In the genomic region with DNA sequence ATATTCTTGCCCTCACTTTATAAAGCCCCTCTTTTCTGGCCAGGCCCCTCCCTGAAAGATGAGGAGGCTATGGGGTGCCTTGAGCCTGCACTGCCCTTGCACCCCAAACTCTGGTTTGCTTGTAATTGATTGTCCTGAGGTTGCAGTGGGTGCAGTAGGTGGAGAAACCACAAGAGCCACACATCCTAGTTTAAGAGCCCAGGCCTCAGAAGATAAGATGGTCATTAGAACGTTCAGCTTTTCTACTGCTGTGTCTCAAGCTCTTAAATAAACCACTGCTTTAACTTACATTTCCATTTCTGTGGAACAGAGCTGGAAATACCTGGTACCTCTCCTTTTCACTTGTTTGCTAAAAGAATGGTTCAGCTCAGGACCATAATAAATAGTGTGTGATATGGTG, we compare ENCODE assay signal across 38 cellular contexts. TPM values are rescaled to one million over a fixed set of nuclear protein-coding genes. Genes with fewer than 3 reads are reported as not detected.
"Had no signal": no experiment of that assay in that cellular context is flagged by ENCODE, and none has a peak within 500 bp of the region (broad histone marks: within the 10 kb centered on the region; RNA-seq: fewer than 3 reads in every experiment).

No MANE protein-coding gene starts in this region.

- H3K4me1 ChIP-seq: body of pancreas, esophagus squamous epithelium, gastroesophageal sphincter, heart right ventricle had no signal

- H3K27me3 ChIP-seq: body of pancreas had no signal

- H3K4me3 ChIP-seq: body of pancreas, esophagus squamous epithelium, gastroesophageal sphincter, heart right ventricle had no signal

- H3K36me3 ChIP-seq: esophagus squamous epithelium, gastroesophageal sphincter, heart right ventricle had no signal

- ATAC-seq: activated T-cell treated with anti-CD3 and anti-CD28 coated beads, Interleukin-2, amount 50 U/mL, for 72 hours; activated T-helper 17 cell treated with anti-CD3 and anti-CD28 coated beads, Interleukin-2, amount 50 U/mL, for 72 hours; body of pancreas; effector memory CD8-positive, alpha-beta T cell; gastroesophageal sphincter; heart right ventricle; T-helper 17 cell; WTC11 had no signal

- H3K4me1 Mint-ChIP-seq: activated CD4-positive, alpha-beta memory T cell treated with anti-CD3 and anti-CD28 coated beads, Interleukin-2, amount 10 ng/mL, durations not matched to agents 7 days and 5 days; activated CD4-positive, alpha-beta T cell treated with anti-CD3 and anti-CD28 coated beads, Interleukin-2, amount 10 ng/mL, durations not matched to agents 7 days and 5 days; activated T-helper 17 cell treated with anti-CD3 and anti-CD28 coated beads, Interleukin-2, amount 50 U/mL, for 72 hours; T-helper 17 cell had no signal

- H3K9me3 ChIP-seq: body of pancreas, esophagus squamous epithelium, heart right ventricle had no signal

- H3K36me3 Mint-ChIP-seq: activated naive CD8-positive, alpha-beta T cell had no signal

- H3K27ac Mint-ChIP-seq: activated CD4-positive, alpha-beta memory T cell treated with anti-CD3 and anti-CD28 coated beads, Interleukin-2, amount 10 ng/mL, durations not matched to agents 7 days and 5 days; activated CD4-positive, alpha-beta T cell treated with anti-CD3 and anti-CD28 coated beads, Interleukin-2, amount 10 ng/mL, durations not matched to agents 7 days and 5 days; activated naive CD8-positive, alpha-beta T cell; activated T-cell treated with anti-CD3 and anti-CD28 coated beads, Interleukin-2, amount 50 U/mL, for 24 hours; activated T-cell treated with anti-CD3 and anti-CD28 coated beads, Interleukin-2, amount 50 U/mL, for 72 hours; activated T-helper 17 cell treated with anti-CD3 and anti-CD28 coated beads, Interleukin-2, amount 50 U/mL, for 72 hours; effector memory CD8-positive, alpha-beta T cell; T-helper 17 cell; T-helper 2 cell treated with Interferon-gamma antibody and Interleukin-4, amounts not matched to agents 5 μg/mL and 100 μg/mL, for 36 hours; WTC11 had no signal

- H3K9me3 Mint-ChIP-seq: activated CD4-positive, alpha-beta memory T cell treated with anti-CD3 and anti-CD28 coated beads, Interleukin-2, amount 10 ng/mL, durations not matched to agents 7 days and 5 days; activated CD4-positive, alpha-beta T cell treated with anti-CD3 and anti-CD28 coated beads, Interleukin-2, amount 10 ng/mL, durations not matched to agents 7 days and 5 days; activated T-cell treated with anti-CD3 and anti-CD28 coated beads, Interleukin-2, amount 50 U/mL, for 24 hours; activated T-cell treated with anti-CD3 and anti-CD28 coated beads, Interleukin-2, amount 50 U/mL, for 72 hours; activated T-helper 17 cell treated with anti-CD3 and anti-CD28 coated beads, Interleukin-2, amount 50 U/mL, for 72 hours; effector memory CD8-positive, alpha-beta T cell; T-helper 2 cell treated with Interferon-gamma antibody and Interleukin-4, amounts not matched to agents 5 μg/mL and 100 μg/mL, for 36 hours had no signal

- H3K27me3 Mint-ChIP-seq: activated CD4-positive, alpha-beta T cell treated with anti-CD3 and anti-CD28 coated beads, Interleukin-2, amount 10 ng/mL, durations not matched to agents 7 days and 5 days had no signal

- H3K27ac ChIP-seq: body of pancreas, epithelial cell of prostate, esophagus squamous epithelium, gastroesophageal sphincter, heart right ventricle, VCaP had no signal

- FAIRE-seq: colon, endometrium, endothelial cell of umbilical vein had no signal

- DNase-seq: activated CD4-positive, alpha-beta memory T cell treated with anti-CD3 and anti-CD28 coated beads, Interleukin-2, amount 10 ng/mL, durations not matched to agents 7 days and 5 days; activated CD4-positive, alpha-beta T cell treated with anti-CD3 and anti-CD28 coated beads for 1 hour; activated CD4-positive, alpha-beta T cell treated with anti-CD3 and anti-CD28 coated beads for 4 hours; activated CD4-positive, alpha-beta T cell treated with anti-CD3 and anti-CD28 coated beads, Interleukin-2, amount 10 ng/mL, durations not matched to agents 7 days and 5 days; activated CD4-positive, alpha-beta T cell treated with anti-CD3 and anti-CD28 coated beads, Interleukin-2, amount 50 U/mL, for 4 hours; activated CD8-positive, alpha-beta memory T cell treated with anti-CD3 and anti-CD28 coated beads, Interleukin-2, amount 50 U/mL, for 48 hours; activated effector memory CD4-positive, alpha-beta T cell treated with Interleukin-2 at 50 U/mL for 16 hours; activated gamma-delta T cell treated with Interleukin-2 at 50 U/mL for 16 hours; activated naive CD4-positive, alpha-beta T cell treated with anti-CD3 and anti-CD28 coated beads, Interleukin-2, amount 50 U/mL, for 16 hours; activated naive CD4-positive, alpha-beta T cell treated with Interleukin-2 at 50 U/mL for 16 hours; activated T-cell treated with anti-CD3 and anti-CD28 coated beads for 4 hours; activated T-cell treated with anti-CD3 and anti-CD28 coated beads, Interleukin-2, amount 50 U/mL, for 24 hours; activated T-cell treated with anti-CD3 and anti-CD28 coated beads, Interleukin-2, amount 50 U/mL, for 72 hours; amniotic stem cell; anterior cingulate cortex; body of pancreas; caudate nucleus; cortex of kidney; dermis blood vessel endothelial cell; effector CD4-positive, alpha-beta T cell; effector memory CD8-positive, alpha-beta T cell; esophagus squamous epithelium; foreskin melanocyte; heart right ventricle; T-helper 1 cell; T-helper 17 cell; T1000 had no signal

- H3K4me3 Mint-ChIP-seq: activated CD4-positive, alpha-beta memory T cell treated with anti-CD3 and anti-CD28 coated beads, Interleukin-2, amount 10 ng/mL, durations not matched to agents 7 days and 5 days; activated CD4-positive, alpha-beta T cell treated with anti-CD3 and anti-CD28 coated beads, Interleukin-2, amount 10 ng/mL, durations not matched to agents 7 days and 5 days; activated naive CD8-positive, alpha-beta T cell; activated T-cell treated with anti-CD3 and anti-CD28 coated beads, Interleukin-2, amount 50 U/mL, for 24 hours; activated T-cell treated with anti-CD3 and anti-CD28 coated beads, Interleukin-2, amount 50 U/mL, for 72 hours; activated T-helper 17 cell treated with anti-CD3 and anti-CD28 coated beads, Interleukin-2, amount 50 U/mL, for 72 hours; effector memory CD8-positive, alpha-beta T cell; T-helper 17 cell; T-helper 2 cell treated with Interferon-gamma antibody and Interleukin-4, amounts not matched to agents 5 μg/mL and 100 μg/mL, for 36 hours; WTC11 had no signal

RNA-seq across cellular contexts. Expression of a gene that starts 9.0 kb away (rescaled TPM):
- total RNA-seq: activated CD4-positive, alpha-beta memory T cell treated with anti-CD3 and anti-CD28 coated beads, Interleukin-2, amount 10 ng/mL, durations not matched to agents 7 days and 5 days; activated CD4-positive, alpha-beta T cell treated with anti-CD3 and anti-CD28 coated beads, Interleukin-2, amount 10 ng/mL, durations not matched to agents 7 days and 5 days; activated T-cell treated with anti-CD3 and anti-CD28 coated beads, Interleukin-2, amount 50 U/mL, for 72 hours; fibroblast of villous mesenchyme; T-helper 17 cell had no signal
